ENCODE assay signal across 1 cellular context in the genomic region with DNA sequence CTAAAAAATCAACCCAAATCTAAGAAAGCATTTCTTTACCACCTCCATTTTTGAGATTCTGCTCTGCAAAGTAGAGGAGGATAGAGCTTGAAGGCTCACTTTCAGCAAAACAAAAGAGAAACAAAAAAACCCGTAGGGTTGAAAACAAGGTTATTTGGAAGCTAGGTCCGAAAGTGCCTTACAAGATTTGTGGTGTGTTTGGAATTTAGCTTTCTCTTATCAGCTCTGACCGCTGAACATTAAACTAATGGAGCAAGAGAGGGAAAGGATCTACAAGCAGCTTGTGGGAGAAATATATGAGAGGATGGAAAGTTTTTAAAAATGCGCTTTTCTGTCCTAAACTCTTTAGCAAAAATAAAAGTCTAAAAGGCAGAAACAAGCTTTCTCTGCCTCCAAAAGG.
TF ChIP-seq lines count a peak whose summit lies in the region.

No MANE protein-coding gene starts in this region.

TF ChIP-seq in GM23338, 12 proteins besides CTCF, POLR2A, EP300 and RAD21 (continued from another document):
- TF ChIP-seq ZNF462 (CRISPR knock-in tag; IDR thresholded peaks at IDR 0.05) (no peak), POLR2AphosphoS5 (IDR thresholded peaks at IDR 0.05; ENCODE audit: low read depth) (no peak), JUNB (IDR thresholded peaks at IDR 0.05; ENCODE audit: unreplicated experiment) (no peak), ETS1 (IDR thresholded peaks at IDR 0.05) (no peak)
- TF ChIP-seq, protein P1, sequence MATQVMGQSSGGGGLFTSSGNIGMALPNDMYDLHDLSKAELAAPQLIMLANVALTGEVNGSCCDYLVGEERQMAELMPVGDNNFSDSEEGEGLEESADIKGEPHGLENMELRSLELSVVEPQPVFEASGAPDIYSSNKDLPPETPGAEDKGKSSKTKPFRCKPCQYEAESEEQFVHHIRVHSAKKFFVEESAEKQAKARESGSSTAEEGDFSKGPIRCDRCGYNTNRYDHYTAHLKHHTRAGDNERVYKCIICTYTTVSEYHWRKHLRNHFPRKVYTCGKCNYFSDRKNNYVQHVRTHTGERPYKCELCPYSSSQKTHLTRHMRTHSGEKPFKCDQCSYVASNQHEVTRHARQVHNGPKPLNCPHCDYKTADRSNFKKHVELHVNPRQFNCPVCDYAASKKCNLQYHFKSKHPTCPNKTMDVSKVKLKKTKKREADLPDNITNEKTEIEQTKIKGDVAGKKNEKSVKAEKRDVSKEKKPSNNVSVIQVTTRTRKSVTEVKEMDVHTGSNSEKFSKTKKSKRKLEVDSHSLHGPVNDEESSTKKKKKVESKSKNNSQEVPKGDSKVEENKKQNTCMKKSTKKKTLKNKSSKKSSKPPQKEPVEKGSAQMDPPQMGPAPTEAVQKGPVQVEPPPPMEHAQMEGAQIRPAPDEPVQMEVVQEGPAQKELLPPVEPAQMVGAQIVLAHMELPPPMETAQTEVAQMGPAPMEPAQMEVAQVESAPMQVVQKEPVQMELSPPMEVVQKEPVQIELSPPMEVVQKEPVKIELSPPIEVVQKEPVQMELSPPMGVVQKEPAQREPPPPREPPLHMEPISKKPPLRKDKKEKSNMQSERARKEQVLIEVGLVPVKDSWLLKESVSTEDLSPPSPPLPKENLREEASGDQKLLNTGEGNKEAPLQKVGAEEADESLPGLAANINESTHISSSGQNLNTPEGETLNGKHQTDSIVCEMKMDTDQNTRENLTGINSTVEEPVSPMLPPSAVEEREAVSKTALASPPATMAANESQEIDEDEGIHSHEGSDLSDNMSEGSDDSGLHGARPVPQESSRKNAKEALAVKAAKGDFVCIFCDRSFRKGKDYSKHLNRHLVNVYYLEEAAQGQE (IDR thresholded peaks at IDR 0.05; ENCODE audit: unreplicated experiment), result no peak
